ENCODE assay signal across 13 cellular contexts in genomic region chr1:54397090-54397591, GRCh38. TPM values are rescaled to one million over a fixed set of nuclear protein-coding genes. Genes with fewer than 3 reads are reported as not detected.
A peak's percentile ranks its signal among the peaks of the same experiment; 100 is the strongest.
DNase-seq lines count a peak whose midpoint lies in the region; ATAC-seq and TF ChIP-seq lines count a peak whose summit lies in the region.
"Had no signal": no experiment of that assay in that cellular context is flagged by ENCODE, and none has a peak within 500 bp of the region (broad histone marks: within the 10 kb centered on the region; RNA-seq: fewer than 3 reads in every experiment).

No MANE protein-coding gene starts in this region.

- peak; percentile 66 for ATAC-seq in lung (ENCODE audit: insufficient read depth, low FRiP score)
- ATAC-seq: activated CD4-positive, alpha-beta T cell treated with anti-CD3 and anti-CD28 coated beads for 36 hours had no signal

- H3K36me3 ChIP-seq in lung (ENCODE audit: control insufficient read depth in 2 of 2, insufficient read depth in 2 of 2, low read length in 2 of 2) (peaks cover 6 to 33% of the 10 kb centered on the region in 2 donors), thymus (ENCODE audit: control insufficient read depth, insufficient read depth) (peaks cover 85% of the 10 kb centered on the region)

- intact Hi-C loops in activated T-helper 1 cell treated with anti-CD3 and anti-CD28 coated beads, Interleukin-12 subunit alpha, Interleukin-12 subunit beta, Interleukin-2, Interleukin-4 antibody, amounts not matched to agents 30 ng/mL and 10 ng/mL and 1 ng/mL, durations not matched to agents 14 hours and 24 hours and 36 hours (cut with micrococcal nuclease), result no loop called here

- peaks cover 70% of the 10 kb centered on the region for H3K4me1 Mint-ChIP-seq in activated T-helper 1 cell treated with anti-CD3 and anti-CD28 coated beads, Interleukin-12 subunit alpha, Interleukin-12 subunit beta, Interleukin-2, Interleukin-4 antibody, amounts not matched to agents 30 ng/mL and 10 ng/mL and 1 ng/mL, durations not matched to agents 14 hours and 24 hours and 36 hours (ENCODE audit: low read depth)

- no peaks in the 10 kb centered on the region for H3K9me3 Mint-ChIP-seq in activated T-helper 1 cell treated with anti-CD3 and anti-CD28 coated beads, Interleukin-12 subunit alpha, Interleukin-12 subunit beta, Interleukin-2, Interleukin-4 antibody, amounts not matched to agents 30 ng/mL and 10 ng/mL and 1 ng/mL, durations not matched to agents 14 hours and 24 hours and 36 hours
- H3K9me3 Mint-ChIP-seq: neural crest cell had no signal

- H3K4me3 ChIP-seq in lung, result no peak overlapping the region
- H3K4me3 ChIP-seq in thymus (ENCODE audit: low read length), result no peak overlapping the region

- no peaks in the 10 kb centered on the region for H3K27me3 ChIP-seq in lung (ENCODE audit: control insufficient read depth, insufficient read depth)
- no peaks in the 10 kb centered on the region for H3K27me3 ChIP-seq in thymus (ENCODE audit: control insufficient read depth, insufficient read depth)

- H3K4me1 ChIP-seq in lung (ENCODE audit: control insufficient read depth in 2 of 2, insufficient read depth in 2 of 2, low read length in 2 of 2) (peaks cover 2 to 12% of the 10 kb centered on the region in 2 donors), thymus (ENCODE audit: control insufficient read depth, insufficient read depth, low read length) (peaks cover 12% of the 10 kb centered on the region)

- peak overlapping the region; percentile 20 for H3K27ac ChIP-seq in cingulate gyrus (ENCODE audit: low read depth, low read length)
- no peak overlapping the region for H3K27ac ChIP-seq in lung (ENCODE audit: low read depth in 1 of 2, low read length in 1 of 2)
- peak overlapping the region; percentile 8 for H3K27ac ChIP-seq in thymus (ENCODE audit: low read depth)
- H3K27ac ChIP-seq: 22Rv1 had no signal

- peak; percentile 28 for DNase-seq in DMS 273 (lab: John Stamatoyannopoulos, UW; ENCODE audit: unreplicated experiment)
- no peak for DNase-seq in DMS 273 treated with DMSO at 0.1 percent for 48 hours (lab: John Stamatoyannopoulos, UW)
- no peak for DNase-seq in lung (ENCODE audit: low spot score)
- no peak for DNase-seq in NCI-H2107 (lab: John Stamatoyannopoulos, UW)
- DNase-seq in activated T-helper 1 cell treated with anti-CD3 and anti-CD28 coated beads, Interleukin-12 subunit alpha, Interleukin-12 subunit beta, Interleukin-2, Interleukin-4 antibody, amounts not matched to agents 30 ng/mL and 10 ng/mL and 1 ng/mL, durations not matched to agents 14 hours and 24 hours and 36 hours (ENCODE audit: low spot score), result no peak
- DNase-seq in GM19240 (ENCODE audit: insufficient read length, low spot score), result no peak
- DNase-seq: activated CD4-positive, alpha-beta T cell treated with anti-CD3 and anti-CD28 coated beads for 36 hours; NCI-H748 treated with DMSO at 0.1 percent for 48 hours; stimulated activated naive CD4-positive, alpha-beta T cell treated with Interleukin-2 at 50 U/mL for 16 hours had no signal

- WGBS in lung, 2 donors, result 64 to 85% methylated on average over 5 of the region's 5 CpGs
- 94% methylated on average over 5 of the region's 5 CpGs for WGBS in thymus

- no peak overlapping the region for H3K4me3 Mint-ChIP-seq in activated T-helper 1 cell treated with anti-CD3 and anti-CD28 coated beads, Interleukin-12 subunit alpha, Interleukin-12 subunit beta, Interleukin-2, Interleukin-4 antibody, amounts not matched to agents 30 ng/mL and 10 ng/mL and 1 ng/mL, durations not matched to agents 14 hours and 24 hours and 36 hours
- H3K4me3 Mint-ChIP-seq: activated CD4-positive, alpha-beta T cell treated with anti-CD3 and anti-CD28 coated beads for 36 hours; neural crest cell had no signal

- no peak overlapping the region for H3K27ac Mint-ChIP-seq in activated T-helper 1 cell treated with anti-CD3 and anti-CD28 coated beads, Interleukin-12 subunit alpha, Interleukin-12 subunit beta, Interleukin-2, Interleukin-4 antibody, amounts not matched to agents 30 ng/mL and 10 ng/mL and 1 ng/mL, durations not matched to agents 14 hours and 24 hours and 36 hours
- H3K27ac Mint-ChIP-seq: activated CD4-positive, alpha-beta T cell treated with anti-CD3 and anti-CD28 coated beads for 36 hours had no signal

- no peaks in the 10 kb centered on the region for H3K27me3 Mint-ChIP-seq in activated T-helper 1 cell treated with anti-CD3 and anti-CD28 coated beads, Interleukin-12 subunit alpha, Interleukin-12 subunit beta, Interleukin-2, Interleukin-4 antibody, amounts not matched to agents 30 ng/mL and 10 ng/mL and 1 ng/mL, durations not matched to agents 14 hours and 24 hours and 36 hours (ENCODE audit: insufficient read depth)
- H3K27me3 Mint-ChIP-seq: activated CD4-positive, alpha-beta T cell treated with anti-CD3 and anti-CD28 coated beads for 36 hours had no signal

- TF ChIP-seq CTCF in lung (IDR thresholded peaks at IDR 0.05; ENCODE audit: control extremely low read depth, extremely low read depth), result no peak

- H3K36me3 Mint-ChIP-seq in activated T-helper 1 cell treated with anti-CD3 and anti-CD28 coated beads, Interleukin-12 subunit alpha, Interleukin-12 subunit beta, Interleukin-2, Interleukin-4 antibody, amounts not matched to agents 30 ng/mL and 10 ng/mL and 1 ng/mL, durations not matched to agents 14 hours and 24 hours and 36 hours (ENCODE audit: low read depth), result peaks cover 76% of the 10 kb centered on the region

- H3K9me3 ChIP-seq in lung (ENCODE audit: control insufficient read depth in 2 of 2, insufficient read depth in 1 of 2, low read length in 1 of 2), result no peaks in the 10 kb centered on the region
- H3K9me3 ChIP-seq in thymus (ENCODE audit: control insufficient read depth), result no peaks in the 10 kb centered on the region

RNA-seq across cellular contexts. Expression of gene SSBP3, which starts 9.1 kb away (rescaled TPM):
- 10 to 100 TPM; 35.4 to 47.8 TPM for total RNA-seq in lung
- 10 to 100 TPM; 15.9 to 34.3 TPM for polyA plus RNA-seq in lung
- polyA plus RNA-seq in thymus, result 55.7 TPM
- total RNA-seq in activated T-helper 1 cell treated with anti-CD3 and anti-CD28 coated beads, Interleukin-12 subunit alpha, Interleukin-12 subunit beta, Interleukin-2, Interleukin-4 antibody, amounts not matched to agents 30 ng/mL and 10 ng/mL and 1 ng/mL, durations not matched to agents 14 hours and 24 hours and 36 hours, result 98.0 and 110 TPM in 2 replicates

Comparison
In these comparisons a context has a peak if more than half of its experiments do, and no peak if none do; other contexts are left out.
1. H3K27ac ChIP-seq: peak in cingulate gyrus (single experiment) and thymus (single experiment); none in lung (0 of 2).